In genomic region chr7:5426226-5426475, GRCh38 we compare ENCODE assay signal across 8 cellular contexts. TPM values are rescaled to one million over a fixed set of nuclear protein-coding genes. Genes with fewer than 3 reads are reported as not detected.
A peak's percentile ranks its signal among the peaks of the same experiment; 100 is the strongest.
DNase-seq lines count a peak whose midpoint lies in the region; ATAC-seq and TF ChIP-seq lines count a peak whose summit lies in the region.

No MANE protein-coding gene starts in this region.

- ATAC-seq in activated CD8-positive, alpha-beta T cell treated with anti-CD3 and anti-CD28 coated beads for 36 hours, result no peak
- ATAC-seq in HG03045 (IDR thresholded peaks at IDR 0.05; ENCODE audit: unreplicated experiment), result no peak

- intact Hi-C loops in activated CD8-positive, alpha-beta T cell treated with anti-CD3 and anti-CD28 coated beads for 36 hours (cut with micrococcal nuclease), result no loop called here

- DNase-seq in NOMO-1 (lab: John Stamatoyannopoulos, UW; ENCODE audit: unreplicated experiment in 2 of 2) (peak; percentile 27 to 55), NOMO-1 treated with dmso at 0.1 percent for 144 hours (lab: John Stamatoyannopoulos, UW; ENCODE audit: unreplicated experiment) (no peak), NCI-H1930 (lab: John Stamatoyannopoulos, UW) (no peak)
- peak; percentile 9 for DNase-seq in activated CD8-positive, alpha-beta T cell treated with anti-CD3 and anti-CD28 coated beads for 36 hours
- DNase-seq in stimulated activated CD4-positive, alpha-beta T cell treated with anti-CD3 and anti-CD28 coated beads, Interleukin-4, amount 100 ng/mL, for 24 hours, result no peak

- CTCF ChIA-PET in activated CD8-positive, alpha-beta T cell treated with anti-CD3 and anti-CD28 coated beads for 36 hours (lab: Charles Lee), result interaction anchor here (1.1 kb wide), 1 partner anchor 59 kb away, joined by 4 read pairs; no protein-coding TSS in a partner anchor

- no peak overlapping the region for H3K4me3 Mint-ChIP-seq in activated CD8-positive, alpha-beta T cell treated with anti-CD3 and anti-CD28 coated beads for 36 hours

- peak overlapping the region; percentile 82 for H3K4me3 ChIP-seq in iPS-18c (ENCODE audit: insufficient read depth, low read depth, low read length)
- peak overlapping the region; percentile 90 to 97 (median 94) for H3K4me3 ChIP-seq in subcutaneous abdominal adipose tissue (ENCODE audit: low read depth in 1 of 5, low read length in 5 of 5)

- H3K9me3 ChIP-seq in iPS-18c (ENCODE audit: control insufficient read depth, insufficient read depth, low read length), result no peaks in the 10 kb centered on the region
- H3K9me3 ChIP-seq in subcutaneous abdominal adipose tissue (ENCODE audit: control insufficient read depth in 5 of 5, low read length in 5 of 5), result no peaks in the 10 kb centered on the region

- H3K9me3 Mint-ChIP-seq in activated CD8-positive, alpha-beta T cell treated with anti-CD3 and anti-CD28 coated beads for 36 hours, result no peaks in the 10 kb centered on the region

- H3K9ac ChIP-seq in subcutaneous abdominal adipose tissue (ENCODE audit: low read length in 5 of 5), result peak overlapping the region; percentile 38 to 84 (median 77)

- POLR2A ChIA-PET in activated CD8-positive, alpha-beta T cell treated with anti-CD3 and anti-CD28 coated beads for 36 hours (lab: Charles Lee), result interaction anchor here (1.5 kb wide), 1 partner anchor 30 kb away, joined by 5 read pairs; no protein-coding TSS in a partner anchor

- peaks cover 67% of the 10 kb centered on the region for H3K27me3 Mint-ChIP-seq in activated CD8-positive, alpha-beta T cell treated with anti-CD3 and anti-CD28 coated beads for 36 hours

- H3K27ac Mint-ChIP-seq in activated CD8-positive, alpha-beta T cell treated with anti-CD3 and anti-CD28 coated beads for 36 hours, result no peak overlapping the region

- TF ChIP-seq CTCF in activated CD8-positive, alpha-beta T cell treated with anti-CD3 and anti-CD28 coated beads for 36 hours (IDR thresholded peaks at IDR 0.05), result no peak

- H3K27me3 ChIP-seq in subcutaneous abdominal adipose tissue (ENCODE audit: control insufficient read depth in 5 of 5, insufficient read depth in 4 of 5, low read length in 5 of 5), result no peaks in the 10 kb centered on the region

- peak overlapping the region; percentile 93 for H3K27ac ChIP-seq in subcutaneous abdominal adipose tissue (ENCODE audit: low read depth, low read length)

- peaks cover 0 to 64% (median 42%) of the 10 kb centered on the region in 5 donors for H3K4me1 ChIP-seq in subcutaneous abdominal adipose tissue (ENCODE audit: control insufficient read depth in 5 of 5, insufficient read depth in 5 of 5, low read length in 5 of 5)

- peaks cover 33% of the 10 kb centered on the region for H3K4me1 Mint-ChIP-seq in activated CD8-positive, alpha-beta T cell treated with anti-CD3 and anti-CD28 coated beads for 36 hours (ENCODE audit: low read depth)

- no peaks in the 10 kb centered on the region for H3K36me3 ChIP-seq in subcutaneous abdominal adipose tissue (ENCODE audit: control insufficient read depth in 5 of 5, insufficient read depth in 5 of 5, low read length in 5 of 5)

- H3K36me3 Mint-ChIP-seq in activated CD8-positive, alpha-beta T cell treated with anti-CD3 and anti-CD28 coated beads for 36 hours (ENCODE audit: low read depth), result no peaks in the 10 kb centered on the region

RNA-seq across cellular contexts. Expression of gene TNRC18, which starts 2.5 kb away (rescaled TPM):
- 10 to 100 TPM; 43.8 to 44.2 TPM for total RNA-seq in activated CD8-positive, alpha-beta T cell treated with anti-CD3 and anti-CD28 coated beads for 36 hours

Comparison
In these comparisons a context has a peak if more than half of its experiments do, and no peak if none do; other contexts are left out.
1. DNase-seq: peak in NOMO-1 (2 of 2) and activated CD8-positive, alpha-beta T cell treated with anti-CD3 and anti-CD28 coated beads for 36 hours (single experiment); none in NOMO-1 treated with dmso at 0.1 percent for 144 hours (single experiment), stimulated activated CD4-positive, alpha-beta T cell treated with anti-CD3 and anti-CD28 coated beads, Interleukin-4, amount 100 ng/mL, for 24 hours (single experiment) and NCI-H1930 (0 of 2).